Comparison of ENCODE assay signal across 9 cellular contexts in the genomic region with DNA sequence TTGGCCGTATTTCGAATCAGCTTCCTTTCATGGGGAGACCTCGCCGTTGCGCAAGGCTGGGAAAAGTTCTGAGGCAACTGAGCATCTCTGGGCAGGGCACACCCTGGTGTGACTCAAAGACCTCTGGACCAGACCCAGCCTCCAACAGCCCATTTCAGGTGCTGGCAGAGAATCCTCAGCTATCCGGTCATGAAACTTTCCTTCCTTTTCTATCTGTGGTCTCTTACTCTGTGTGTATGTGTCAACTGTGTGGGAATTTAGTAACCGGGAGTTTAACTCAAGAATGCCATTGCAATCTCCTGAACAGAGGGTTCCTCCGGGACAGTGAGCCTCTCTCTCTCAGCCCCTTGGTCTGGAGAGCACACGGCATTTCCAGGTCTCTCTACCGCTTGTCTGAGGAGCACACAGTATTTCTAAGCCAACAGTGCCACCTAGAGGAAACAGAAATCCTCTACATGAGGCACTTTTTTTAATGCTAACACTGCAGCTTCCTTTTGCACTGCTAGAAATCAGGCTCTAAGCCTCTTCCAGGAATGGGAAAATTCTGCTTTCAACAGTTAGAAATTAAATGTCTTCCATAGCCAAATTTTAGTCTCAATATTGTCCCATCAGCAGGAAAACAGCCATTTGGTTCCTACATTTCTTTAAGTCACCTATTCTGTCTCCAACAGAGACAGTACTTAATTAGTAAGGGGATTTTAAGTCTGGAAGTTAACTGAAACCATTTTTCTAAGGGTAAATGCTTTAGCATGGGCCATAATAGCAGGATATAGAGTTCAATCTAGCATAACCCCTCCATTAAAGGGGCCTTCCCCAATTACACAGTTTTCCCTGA. TPM values are rescaled to one million over a fixed set of nuclear protein-coding genes. Genes with fewer than 3 reads are reported as not detected.
DNase-seq lines count a peak whose midpoint lies in the region; ATAC-seq and TF ChIP-seq lines count a peak whose summit lies in the region.
"Had no signal": no experiment of that assay in that cellular context is flagged by ENCODE, and none has a peak within 500 bp of the region (broad histone marks: within the 10 kb centered on the region; RNA-seq: fewer than 3 reads in every experiment).

No MANE protein-coding gene starts in this region.

- 54 to 55% methylated on average over 10 of the region's 10 CpGs for WGBS in lung, 2 donors
- 54% methylated on average over 10 of the region's 10 CpGs; no CpG with 5 or more reads in 1 of the 2 donors for WGBS in transverse colon (ENCODE audit: low coverage in 1 of 2), 2 donors

- no peak for TF ChIP-seq POLR2A in transverse colon (IDR thresholded peaks at IDR 0.05)

- ATAC-seq in GM18870 (IDR thresholded peaks at IDR 0.05; ENCODE audit: unreplicated experiment) (peak; percentile 63), lung (ENCODE audit: insufficient read depth, low FRiP score) (peak; percentile 63)
- peak; percentile 86 for ATAC-seq in effector memory CD8-positive, alpha-beta T cell (replicated peaks)

- H3K9ac ChIP-seq in SK-N-MC (ENCODE audit: insufficient read length), result no peak overlapping the region

- H3K4me3 Mint-ChIP-seq in effector memory CD8-positive, alpha-beta T cell, result peak overlapping the region; percentile 6 to 22
- H3K4me3 Mint-ChIP-seq: IgD-negative memory B cell had no signal

- TF ChIP-seq CTCF in BE2C (IDR thresholded peaks at IDR 0.05; ENCODE audit: low read depth, low read length), result peak; percentile 75
- peak; percentile 72 for TF ChIP-seq CTCF in LNCaP clone FGC (IDR thresholded peaks at IDR 0.05; ENCODE audit: control insufficient read depth, extremely low read depth, insufficient read depth)
- TF ChIP-seq CTCF in lung (IDR thresholded peaks at IDR 0.05; ENCODE audit: control extremely low read depth, extremely low read depth), result peak; percentile 81
- peak; percentile 67 to 76 (median 73) for TF ChIP-seq CTCF in transverse colon (IDR thresholded peaks at IDR 0.05)

- DNase-seq in BE2C (peak; percentile 49), LNCaP clone FGC (ENCODE audit: low read depth) (peak; percentile 39), SK-N-MC (ENCODE audit: low read depth, low spot score) (peak; percentile 44), lung (ENCODE audit: low spot score) (peak; percentile 39), transverse colon (no peak), NCI-H128 (lab: John Stamatoyannopoulos, UW; ENCODE audit: unreplicated experiment) (no peak)
- DNase-seq in effector memory CD8-positive, alpha-beta T cell, result peak; percentile 26 to 44 (median 36)

- H3K4me3 ChIP-seq in BE2C (ENCODE audit: low read depth, low read length) (no peak overlapping the region), LNCaP clone FGC (ENCODE audit: low read depth, low read length) (no peak overlapping the region), SK-N-MC (no peak overlapping the region), lung (no peak overlapping the region), transverse colon (no peak overlapping the region)

- H3K27ac Mint-ChIP-seq in effector memory CD8-positive, alpha-beta T cell, result peak overlapping the region; percentile 76 to 94

- H3K27ac ChIP-seq in SK-N-MC (no peak overlapping the region), lung (ENCODE audit: low read depth in 1 of 2, low read length in 1 of 2) (no peak overlapping the region), transverse colon (no peak overlapping the region)

- H3K36me3 Mint-ChIP-seq in effector memory CD8-positive, alpha-beta T cell (ENCODE audit: insufficient read depth), result peaks cover 30% of the 10 kb centered on the region

- no peaks in the 10 kb centered on the region for H3K9me3 ChIP-seq in BE2C
- no peaks in the 10 kb centered on the region for H3K9me3 ChIP-seq in SK-N-MC (ENCODE audit: low read depth, low read length)
- H3K9me3 ChIP-seq in lung (ENCODE audit: control insufficient read depth in 2 of 2, insufficient read depth in 1 of 2, low read length in 1 of 2), result peaks cover 5 to 8% of the 10 kb centered on the region in 2 donors
- peaks cover 6 to 13% of the 10 kb centered on the region in 2 donors for H3K9me3 ChIP-seq in transverse colon

- in situ Hi-C loops in transverse colon (cut with MboI; ENCODE audit: low pct_ligation_motif_present in 1 of 4, low pct_unique_long_range_greater_than_20kb in 1 of 4, low sequenced_read_pairs in 3 of 4), result no loop called here

- H3K4me1 Mint-ChIP-seq in effector memory CD8-positive, alpha-beta T cell (ENCODE audit: low read depth in 2 of 2), result peaks cover 8 to 18% of the 10 kb centered on the region in 2 donors

- TF ChIP-seq EP300 in transverse colon (IDR thresholded peaks at IDR 0.05; ENCODE audit: low read depth), result no peak

- no peaks in the 10 kb centered on the region for H3K36me3 ChIP-seq in BE2C
- no peaks in the 10 kb centered on the region for H3K36me3 ChIP-seq in SK-N-MC (ENCODE audit: insufficient read depth, low read length)
- H3K36me3 ChIP-seq in lung (ENCODE audit: control insufficient read depth in 2 of 2, insufficient read depth in 2 of 2, low read length in 2 of 2), result peaks cover 0 to 1% of the 10 kb centered on the region in 2 donors
- H3K36me3 ChIP-seq in transverse colon, result no peaks in the 10 kb centered on the region

- peaks cover 7% of the 10 kb centered on the region for H3K4me1 ChIP-seq in BE2C
- H3K4me1 ChIP-seq in lung (ENCODE audit: control insufficient read depth in 2 of 2, insufficient read depth in 2 of 2, low read length in 2 of 2), result no peaks in the 10 kb centered on the region
- peaks cover 0 to 7% (median 2%) of the 10 kb centered on the region in 4 donors for H3K4me1 ChIP-seq in transverse colon

- H3K9me3 Mint-ChIP-seq in effector memory CD8-positive, alpha-beta T cell, result peaks cover 7 to 10% of the 10 kb centered on the region in 2 donors

- H3K27me3 Mint-ChIP-seq in effector memory CD8-positive, alpha-beta T cell, result no peaks in the 10 kb centered on the region
- H3K27me3 Mint-ChIP-seq: IgD-negative memory B cell had no signal

- no peaks in the 10 kb centered on the region for H3K27me3 ChIP-seq in BE2C
- H3K27me3 ChIP-seq in lung (ENCODE audit: control insufficient read depth, insufficient read depth), result no peaks in the 10 kb centered on the region
- no peaks in the 10 kb centered on the region for H3K27me3 ChIP-seq in transverse colon

- intact Hi-C loops in transverse colon (cut with DNase I; ENCODE audit: low total_unique reads), result loop anchor here (5.0 kb wide), 1 partner anchor 294 kb away; no protein-coding TSS in a partner anchor

RNA-seq across cellular contexts. Expression of a gene that starts 32.7 kb away (rescaled TPM):
- polyA plus RNA-seq in BE2C (2012; ENCODE audit: insufficient read depth, insufficient read length, low read depth), result not detected
- 10 to 100 TPM in 1 of 2 donors, 1 to 10 TPM in 1; 8.0 to 12.3 TPM for total RNA-seq in lung
- polyA plus RNA-seq in lung, result 1 to 10 TPM; 1.6 to 5.3 TPM
- total RNA-seq in transverse colon, result 10 to 100 TPM; 32.6 to 52.0 (median 47.1) TPM

Comparison
In these comparisons a context has a peak if more than half of its experiments do, and no peak if none do; other contexts are left out.
1. DNase-seq: peak in BE2C (single experiment), LNCaP clone FGC (single experiment), SK-N-MC (single experiment), effector memory CD8-positive, alpha-beta T cell (3 of 3) and lung (single experiment); none in transverse colon (single experiment) and NCI-H128 (single experiment).
2. Peak in every context shown above with its lines, with median percentiles within 50 percentile points of each other: CTCF ChIP-seq and ATAC-seq.